Comparison of ENCODE assay signal across 8 cellular contexts in the genomic region with DNA sequence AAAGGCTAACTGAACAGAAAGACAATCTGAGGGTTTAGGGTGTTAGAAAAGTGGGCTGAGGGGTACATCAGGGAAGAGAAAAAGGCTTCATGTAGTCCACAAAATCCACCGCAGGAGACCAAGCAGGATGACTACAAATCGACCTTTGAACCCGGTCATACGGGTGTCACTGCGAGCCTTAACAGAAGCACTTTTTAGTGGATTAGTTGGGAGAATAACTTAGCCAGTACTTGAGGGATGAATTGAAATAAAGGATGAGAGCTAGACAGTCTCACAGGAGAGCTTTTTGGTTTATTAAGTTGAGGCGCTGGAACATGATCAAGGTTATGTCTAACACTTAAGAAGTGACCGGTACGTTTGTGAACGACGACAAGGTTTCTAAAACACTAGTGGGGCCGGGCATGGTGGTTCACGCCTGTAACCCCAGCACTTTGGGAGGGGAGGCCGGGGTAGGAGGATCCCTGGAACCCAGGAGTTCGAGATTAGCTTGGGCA. TPM values are rescaled to one million over a fixed set of nuclear protein-coding genes. Genes with fewer than 3 reads are reported as not detected.
A peak's percentile ranks its signal among the peaks of the same experiment; 100 is the strongest.
DNase-seq lines count a peak whose midpoint lies in the region; ATAC-seq and TF ChIP-seq lines count a peak whose summit lies in the region.

No MANE protein-coding gene starts in this region.

- TF ChIP-seq CTCF in fibroblast of mammary gland (conservative IDR thresholded peaks at IDR 0.05; ENCODE audit: control insufficient read depth, insufficient read depth, low read depth, low read length) = no peak

- H3K4me1 ChIP-seq in SJCRH30 (0 out of 2 replicates have a peak, but pooled peaks cover 9% of the 10 kb centered on the region), rectal smooth muscle tissue (ENCODE audit: control insufficient read depth, insufficient read depth, low read length) (no peaks in the 10 kb centered on the region)

- peak overlapping the region; percentile 61 for H3K9ac ChIP-seq in rectal smooth muscle tissue (ENCODE audit: low read length)

- H3K27me3 ChIP-seq in SJCRH30 (no peaks in the 10 kb centered on the region), rectal smooth muscle tissue (ENCODE audit: control insufficient read depth, insufficient read depth, low read length) (no peaks in the 10 kb centered on the region)

- no peaks in the 10 kb centered on the region for H3K36me3 ChIP-seq in SJCRH30
- no peaks in the 10 kb centered on the region for H3K36me3 ChIP-seq in rectal smooth muscle tissue (ENCODE audit: control insufficient read depth, insufficient read depth, low read length)

- no peak for ATAC-seq in GM21528 (IDR thresholded peaks at IDR 0.05; ENCODE audit: low FRiP score, unreplicated experiment)

- H3K9me3 ChIP-seq in SJCRH30 (replicated peaks) = no peaks in the 10 kb centered on the region

- H3K4me3 ChIP-seq in GM08714 (ENCODE audit: low read length) = peak overlapping the region; percentile 71; the same call in 1 of the 2 replicates
- H3K4me3 ChIP-seq in SJCRH30 = peak overlapping the region; percentile 92
- peak overlapping the region; percentile 63 for H3K4me3 ChIP-seq in fibroblast of mammary gland (ENCODE audit: control insufficient read depth, low read depth, low read length)
- peak overlapping the region; percentile 81 for H3K4me3 ChIP-seq in rectal smooth muscle tissue (ENCODE audit: low read length)

- peak overlapping the region; percentile 85 for H3K27ac ChIP-seq in SJCRH30
- H3K27ac ChIP-seq in rectal smooth muscle tissue (ENCODE audit: low read depth, low read length) = peak overlapping the region; percentile 96

- DNase-seq in SJCRH30 (no peak), fibroblast of mammary gland (ENCODE audit: low read depth) (no peak), kidney glomerular epithelial cell (lab: John Stamatoyannopoulos, UW) (no peak), NCI-H446 treated with DMSO at 0.1 percent for 48 hours (lab: John Stamatoyannopoulos, UW) (no peak)
- no peak for DNase-seq in activated effector memory CD4-positive, alpha-beta T cell treated with anti-CD3 and anti-CD28 coated beads, Interleukin-2, amount 50 U/mL, for 16 hours

RNA-seq across cellular contexts. Expression of a gene that starts 1.2 kb away (rescaled TPM):
- 24.2 and 25.1 TPM in 2 replicates for total RNA-seq in SJCRH30 (2014; rRNA removed; shearing (Covaris generic))
